Comparison of ENCODE assay signal across 8 cellular contexts in the genomic region with DNA sequence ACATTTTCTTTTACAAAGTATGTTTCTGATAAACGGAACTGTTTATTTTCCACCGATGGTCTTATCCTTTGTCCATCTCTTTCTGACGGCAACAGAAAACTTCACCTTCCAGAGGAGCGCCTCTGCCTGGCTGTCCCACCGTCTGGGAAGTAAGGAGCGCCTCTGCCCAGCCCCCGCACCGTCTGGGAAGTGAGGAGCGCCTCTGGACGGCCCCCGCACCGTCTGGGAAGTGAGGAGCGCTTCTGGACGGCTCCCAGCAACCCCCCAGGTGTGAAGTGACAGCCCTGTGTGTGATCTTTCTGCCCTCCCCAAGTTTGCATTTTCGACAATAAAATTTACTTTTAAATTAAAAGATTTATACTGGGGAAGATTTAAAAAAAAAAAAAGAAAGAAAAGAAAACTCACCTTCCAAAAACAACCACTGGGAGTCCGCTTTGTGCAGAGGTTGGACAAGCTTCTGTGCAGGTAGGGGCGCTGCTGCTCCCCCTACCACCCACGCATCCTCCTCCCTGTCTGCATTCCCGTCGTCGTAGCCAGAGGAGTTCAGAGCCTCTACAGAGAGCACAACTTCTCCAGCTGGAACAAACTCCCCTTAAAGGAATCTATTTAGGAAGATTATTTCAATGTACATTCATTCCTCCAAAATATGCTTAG. TPM values are rescaled to one million over a fixed set of nuclear protein-coding genes. Genes with fewer than 3 reads are reported as not detected.
DNase-seq lines count a peak whose midpoint lies in the region; ATAC-seq and TF ChIP-seq lines count a peak whose summit lies in the region.

No MANE protein-coding gene starts in this region.

- ATAC-seq in GM21723 (IDR thresholded peaks at IDR 0.05; ENCODE audit: unreplicated experiment) (no peak), HG03521 (IDR thresholded peaks at IDR 0.05; ENCODE audit: unreplicated experiment) (no peak), HG03354 (IDR thresholded peaks at IDR 0.05; ENCODE audit: poor library complexity, severe bottlenecking, unreplicated experiment) (no peak)

- peak overlapping the region; percentile 9 for H3K4me2 ChIP-seq in parathyroid adenoma (ENCODE audit: low read length)

- WGBS in esophagus, 2 donors, result 17 to 25% methylated on average over 21 of the region's 21 CpGs

- H3K27me3 ChIP-seq in esophagus (ENCODE audit: control insufficient read depth in 1 of 2, insufficient read depth in 2 of 2, low read length in 2 of 2) (no peaks in the 10 kb centered on the region), parathyroid adenoma (ENCODE audit: control insufficient read depth, insufficient read depth, low read length) (no peaks in the 10 kb centered on the region)

- H3K36me3 ChIP-seq in esophagus (ENCODE audit: control insufficient read depth in 2 of 2, insufficient read depth in 2 of 2, low read length in 1 of 2) (no peaks in the 10 kb centered on the region), parathyroid adenoma (ENCODE audit: control insufficient read depth, insufficient read depth, low read length) (no peaks in the 10 kb centered on the region)

- H3K9ac ChIP-seq in parathyroid adenoma, result no peak overlapping the region

- H2AFZ ChIP-seq in parathyroid adenoma, result peak overlapping the region; percentile 79

- H3K9me3 ChIP-seq in esophagus (ENCODE audit: control insufficient read depth in 2 of 2, insufficient read depth in 1 of 2, low read depth in 1 of 2, low read length in 1 of 2), result no peaks in the 10 kb centered on the region
- no peaks in the 10 kb centered on the region for H3K9me3 ChIP-seq in parathyroid adenoma (ENCODE audit: control insufficient read depth, low read length)

- in situ Hi-C loops in G401 (cut with HindIII; ENCODE audit: low sequenced_read_pairs), result no loop called here

- H3K27ac ChIP-seq in esophagus (ENCODE audit: low read depth in 2 of 2, low read length in 1 of 2), result peak overlapping the region; percentile 63 to 82
- H3K27ac ChIP-seq in parathyroid adenoma, result no peak overlapping the region

- no peak for TF ChIP-seq CTCF in parathyroid adenoma (IDR thresholded peaks at IDR 0.05)

- peak; percentile 25 for DNase-seq in G401 (ENCODE audit: low spot score)
- DNase-seq in NCI-H69 (lab: John Stamatoyannopoulos, UW), result peak; percentile 17
- DNase-seq in hepatic stellate cell (ENCODE audit: low spot score), result no peak

- peaks cover 2 to 3% of the 10 kb centered on the region in 2 donors for H3K4me1 ChIP-seq in esophagus (ENCODE audit: control insufficient read depth in 2 of 2, insufficient read depth in 2 of 2, low read length in 1 of 2)
- H3K4me1 ChIP-seq in parathyroid adenoma, result peaks cover 2% of the 10 kb centered on the region

- H3K4me3 ChIP-seq in esophagus (ENCODE audit: low read depth in 1 of 2, low read length in 2 of 2), result peak overlapping the region in 1 of 2 donors; percentile 31
- H3K4me3 ChIP-seq in parathyroid adenoma (ENCODE audit: low read depth, low read length), result no peak overlapping the region

- H3K79me2 ChIP-seq in parathyroid adenoma, result no peaks in the 10 kb centered on the region

RNA-seq across cellular contexts. Expression of gene APOBEC3B, which starts 1.0 kb away (rescaled TPM):
- total RNA-seq in G401 (2014; rRNA removed; shearing (Covaris generic)), result 6.4 and 8.9 TPM in 2 replicates
- 1 to 10 TPM; 3.4 to 4.6 TPM for polyA plus RNA-seq in esophagus

RNA-seq across cellular contexts. Expression of gene APOBEC3A, which starts 23.7 kb away (rescaled TPM):
- total RNA-seq in G401 (2014; rRNA removed; shearing (Covaris generic)), result not detected in 2 replicates
- polyA plus RNA-seq in esophagus, result 1 to 10 TPM; 2.5 to 5.6 TPM

RNA-seq across cellular contexts. Expression of gene APOBEC3C, which starts 32.9 kb away (rescaled TPM):
- 1.7 and 2.9 TPM in 2 replicates for total RNA-seq in G401 (2014; rRNA removed; shearing (Covaris generic))
- 10 to 100 TPM; 16.2 to 20.1 TPM for polyA plus RNA-seq in esophagus

RNA-seq across cellular contexts. Expression of gene APOBEC3D, which starts 39.8 kb away (rescaled TPM):
- 0.54 TPM in 1 of 2 replicates, not detected in the other for total RNA-seq in G401 (2014; rRNA removed; shearing (Covaris generic))
- under 1 TPM; 0.53 to 0.73 TPM for polyA plus RNA-seq in esophagus

RNA-seq across cellular contexts. Expression of gene APOBEC3F, which starts 59.5 kb away (rescaled TPM):
- total RNA-seq in G401 (2014; rRNA removed; shearing (Covaris generic)), result 4.7 and 9.7 TPM in 2 replicates
- 1 to 10 TPM; 1.8 to 5.2 TPM for polyA plus RNA-seq in esophagus
